Comparison of ENCODE assay signal across 32 cellular contexts in genomic region chr7:113370910-113371309, GRCh38.
DNase-seq lines count a peak whose midpoint lies in the region; ATAC-seq, FAIRE-seq and TF ChIP-seq lines count a peak whose summit lies in the region.
"Had no signal": no experiment of that assay in that cellular context is flagged by ENCODE, and none has a peak within 500 bp of the region (broad histone marks: within the 10 kb centered on the region; RNA-seq: fewer than 3 reads in every experiment).

No MANE protein-coding gene starts in this region.

- TF ChIP-seq POLR2A in H54 (IDR thresholded peaks at IDR 0.05; ENCODE audit: low read depth, low read length), result no peak

- ATAC-seq in SK-N-SH treated with all-trans-retinoic acid at 6 μM for 48 hours, result peak; percentile 90
- ATAC-seq in activated CD8-positive, alpha-beta T cell treated with anti-CD3 and anti-CD28 coated beads for 36 hours, result no peak
- no peak for ATAC-seq in HG02973 (IDR thresholded peaks at IDR 0.05; ENCODE audit: unreplicated experiment)
- ATAC-seq: foreskin keratinocyte, left ventricle myocardium superior, T-helper 17 cell had no signal

- H3K9me3 Mint-ChIP-seq in activated CD8-positive, alpha-beta T cell treated with anti-CD3 and anti-CD28 coated beads for 36 hours, result no peaks in the 10 kb centered on the region
- H3K9me3 Mint-ChIP-seq: activated naive CD4-positive, alpha-beta T cell treated with anti-CD3 and anti-CD28 coated beads, Interleukin-2, amount 10 ng/mL, durations not matched to agents 7 days and 5 days had no signal

- POLR2A ChIA-PET in activated CD8-positive, alpha-beta T cell treated with anti-CD3 and anti-CD28 coated beads for 36 hours (lab: Charles Lee), result no interaction called here

- no peak overlapping the region for H3K27ac Mint-ChIP-seq in activated CD8-positive, alpha-beta T cell treated with anti-CD3 and anti-CD28 coated beads for 36 hours
- H3K27ac Mint-ChIP-seq: activated naive CD4-positive, alpha-beta T cell treated with anti-CD3 and anti-CD28 coated beads, Interleukin-2, amount 10 ng/mL, durations not matched to agents 7 days and 5 days; CD4-positive, CD25-positive, alpha-beta regulatory T cell; T-helper 17 cell had no signal

- no peak overlapping the region for H3K4me3 ChIP-seq in fibroblast of mammary gland (ENCODE audit: control insufficient read depth, low read depth, low read length)
- H3K4me3 ChIP-seq: SK-N-MC, upper lobe of left lung had no signal

- TF ChIP-seq CTCF in fibroblast of mammary gland (conservative IDR thresholded peaks at IDR 0.05; ENCODE audit: control insufficient read depth, insufficient read depth, low read depth, low read length), result no peak
- no peak for TF ChIP-seq CTCF in activated CD8-positive, alpha-beta T cell treated with anti-CD3 and anti-CD28 coated beads for 36 hours (IDR thresholded peaks at IDR 0.05)

- no peak for FAIRE-seq in H54 (lab: Jason Lieb, UNC)
- FAIRE-seq: bronchial epithelial cell, colon, GM12892, H1, kidney, small intestine, TTC549 had no signal

- no peaks in the 10 kb centered on the region for H3K36me3 Mint-ChIP-seq in activated CD8-positive, alpha-beta T cell treated with anti-CD3 and anti-CD28 coated beads for 36 hours (ENCODE audit: low read depth)
- H3K36me3 Mint-ChIP-seq: activated naive CD4-positive, alpha-beta T cell treated with anti-CD3 and anti-CD28 coated beads, Interleukin-2, amount 10 ng/mL, durations not matched to agents 7 days and 5 days; CD4-positive, CD25-positive, alpha-beta regulatory T cell had no signal

- intact Hi-C loops in activated CD8-positive, alpha-beta T cell treated with anti-CD3 and anti-CD28 coated beads for 36 hours (cut with micrococcal nuclease), result no loop called here

- DNase-seq in NCI-H2171 treated with DMSO at 0.1 percent for 48 hours (lab: John Stamatoyannopoulos, UW) (peak; percentile 42), NCI-H2171 (lab: John Stamatoyannopoulos, UW) (no peak), fibroblast of mammary gland (ENCODE audit: low read depth) (peak; percentile 19), H54 (ENCODE audit: insufficient read length, low spot score) (no peak), OCI-M2 (lab: John Stamatoyannopoulos, UW; ENCODE audit: unreplicated experiment) (no peak)
- DNase-seq in activated CD8-positive, alpha-beta T cell treated with anti-CD3 and anti-CD28 coated beads for 36 hours, result no peak
- DNase-seq: activated CD4-positive, alpha-beta T cell treated with anti-CD3 and anti-CD28 coated beads, Interleukin-2, amount 50 U/mL, for 4 hours; activated CD8-positive, alpha-beta memory T cell treated with anti-CD3 and anti-CD28 coated beads, Interleukin-2, amount 50 U/mL, for 4 hours; activated naive CD4-positive, alpha-beta T cell treated with anti-CD3 and anti-CD28 coated beads, Interleukin-2, amount 10 ng/mL, durations not matched to agents 7 days and 5 days; amygdala; CD4-positive, CD25-positive, alpha-beta regulatory T cell; effector CD8-positive, alpha-beta T cell; head of caudate nucleus; kidney; left ventricle myocardium superior; NCI-H1417; NCI-H2081; NCI-H345; retina; small intestine; stimulated activated naive CD4-positive, alpha-beta T cell; T-helper 17 cell; upper lobe of left lung had no signal

- CTCF ChIA-PET in activated CD8-positive, alpha-beta T cell treated with anti-CD3 and anti-CD28 coated beads for 36 hours (lab: Charles Lee), result no interaction called here

- H3K27me3 Mint-ChIP-seq in activated CD8-positive, alpha-beta T cell treated with anti-CD3 and anti-CD28 coated beads for 36 hours, result no peaks in the 10 kb centered on the region
- H3K27me3 Mint-ChIP-seq: activated naive CD4-positive, alpha-beta T cell treated with anti-CD3 and anti-CD28 coated beads, Interleukin-2, amount 10 ng/mL, durations not matched to agents 7 days and 5 days; CD4-positive, CD25-positive, alpha-beta regulatory T cell had no signal

- no peaks in the 10 kb centered on the region for H3K4me1 Mint-ChIP-seq in activated CD8-positive, alpha-beta T cell treated with anti-CD3 and anti-CD28 coated beads for 36 hours (ENCODE audit: low read depth)
- H3K4me1 Mint-ChIP-seq: activated naive CD4-positive, alpha-beta T cell treated with anti-CD3 and anti-CD28 coated beads, Interleukin-2, amount 10 ng/mL, durations not matched to agents 7 days and 5 days; CD4-positive, CD25-positive, alpha-beta regulatory T cell; T-helper 17 cell had no signal

- H3K4me3 Mint-ChIP-seq in activated CD8-positive, alpha-beta T cell treated with anti-CD3 and anti-CD28 coated beads for 36 hours, result no peak overlapping the region
- H3K4me3 Mint-ChIP-seq: activated naive CD4-positive, alpha-beta T cell treated with anti-CD3 and anti-CD28 coated beads, Interleukin-2, amount 10 ng/mL, durations not matched to agents 7 days and 5 days; T-helper 17 cell had no signal

TF ChIP-seq in SK-N-SH treated with all-trans-retinoic acid at 6 μM for 48 hours, 23 proteins besides CTCF, POLR2A, EP300 and RAD21:
- no peak for TF ChIP-seq PPARA (CRISPR knock-in tag; IDR thresholded peaks at IDR 0.05; ENCODE audit: borderline replicate concordance)
- no peak for TF ChIP-seq TCF4 (CRISPR knock-in tag; IDR thresholded peaks at IDR 0.05; ENCODE audit: borderline replicate concordance)

Comparison
In these comparisons a context has a peak if more than half of its experiments do, and no peak if none do; other contexts are left out.
1. DNase-seq: peak in NCI-H2171 treated with DMSO at 0.1 percent for 48 hours (single experiment) and fibroblast of mammary gland (single experiment); none in NCI-H2171 (single experiment), H54 (single experiment), activated CD8-positive, alpha-beta T cell treated with anti-CD3 and anti-CD28 coated beads for 36 hours (single experiment) and OCI-M2 (single experiment).